In the genomic region with DNA sequence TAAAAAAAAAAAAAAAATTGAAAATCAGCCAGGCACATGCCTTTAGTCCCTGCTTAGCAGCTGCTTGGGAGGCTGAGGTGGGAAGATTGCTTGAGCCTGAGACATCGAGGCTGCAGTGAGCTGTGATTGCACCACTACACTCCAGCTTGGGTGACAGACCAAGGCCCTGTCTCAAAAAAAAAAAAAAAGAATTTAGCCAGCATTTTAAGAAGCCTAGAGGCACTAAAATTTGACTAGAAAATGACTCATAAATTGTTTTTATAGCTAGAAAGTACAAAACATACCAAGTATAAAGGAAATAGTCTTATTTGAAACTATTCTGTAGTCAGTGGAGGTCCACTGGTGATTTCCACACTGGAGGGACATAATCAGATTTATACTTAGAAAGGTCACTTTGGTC, we compare ENCODE assay signal across 1 cellular context.
TF ChIP-seq lines count a peak whose summit lies in the region.

No MANE protein-coding gene starts in this region.

TF ChIP-seq in HepG2, 621 proteins besides CTCF, POLR2A, EP300 and RAD21:
- no peak for TF ChIP-seq ZNF530 (CRISPR knock-in tag; IDR thresholded peaks at IDR 0.05; ENCODE audit: low read depth)
- TF ChIP-seq, protein P1, sequence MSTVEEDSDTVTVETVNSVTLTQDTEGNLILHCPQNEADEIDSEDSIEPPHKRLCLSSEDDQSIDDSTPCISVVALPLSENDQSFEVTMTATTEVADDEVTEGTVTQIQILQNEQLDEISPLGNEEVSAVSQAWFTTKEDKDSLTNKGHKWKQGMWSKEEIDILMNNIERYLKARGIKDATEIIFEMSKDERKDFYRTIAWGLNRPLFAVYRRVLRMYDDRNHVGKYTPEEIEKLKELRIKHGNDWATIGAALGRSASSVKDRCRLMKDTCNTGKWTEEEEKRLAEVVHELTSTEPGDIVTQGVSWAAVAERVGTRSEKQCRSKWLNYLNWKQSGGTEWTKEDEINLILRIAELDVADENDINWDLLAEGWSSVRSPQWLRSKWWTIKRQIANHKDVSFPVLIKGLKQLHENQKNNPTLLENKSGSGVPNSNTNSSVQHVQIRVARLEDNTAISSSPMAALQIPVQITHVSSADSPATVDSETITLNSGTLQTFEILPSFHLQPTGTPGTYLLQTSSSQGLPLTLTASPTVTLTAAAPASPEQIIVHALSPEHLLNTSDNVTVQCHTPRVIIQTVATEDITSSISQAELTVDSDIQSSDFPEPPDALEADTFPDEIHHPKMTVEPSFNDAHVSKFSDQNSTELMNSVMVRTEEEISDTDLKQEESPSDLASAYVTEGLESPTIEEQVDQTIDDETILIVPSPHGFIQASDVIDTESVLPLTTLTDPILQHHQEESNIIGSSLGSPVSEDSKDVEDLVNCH (CRISPR knock-in tag; IDR thresholded peaks at IDR 0.05): no peak
- no peak for TF ChIP-seq MED8 (CRISPR knock-in tag; IDR thresholded peaks at IDR 0.05; ENCODE audit: insufficient replicate concordance)
- TF ChIP-seq, protein P2, sequence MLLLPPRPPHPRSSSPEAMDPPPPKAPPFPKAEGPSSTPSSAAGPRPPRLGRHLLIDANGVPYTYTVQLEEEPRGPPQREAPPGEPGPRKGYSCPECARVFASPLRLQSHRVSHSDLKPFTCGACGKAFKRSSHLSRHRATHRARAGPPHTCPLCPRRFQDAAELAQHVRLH (CRISPR knock-in tag; IDR thresholded peaks at IDR 0.05; ENCODE audit: borderline replicate concordance, low read depth): no peak
- TF ChIP-seq SRSF9 (IDR thresholded peaks at IDR 0.05; ENCODE audit: borderline replicate concordance, insufficient read depth, low read depth, low read length, poor library complexity, severe bottlenecking): no peak
- TF ChIP-seq ZFY (CRISPR knock-in tag; IDR thresholded peaks at IDR 0.05): no peak
- no peak for TF ChIP-seq SP2 (CRISPR knock-in tag; IDR thresholded peaks at IDR 0.05)
- TF ChIP-seq, protein P3, sequence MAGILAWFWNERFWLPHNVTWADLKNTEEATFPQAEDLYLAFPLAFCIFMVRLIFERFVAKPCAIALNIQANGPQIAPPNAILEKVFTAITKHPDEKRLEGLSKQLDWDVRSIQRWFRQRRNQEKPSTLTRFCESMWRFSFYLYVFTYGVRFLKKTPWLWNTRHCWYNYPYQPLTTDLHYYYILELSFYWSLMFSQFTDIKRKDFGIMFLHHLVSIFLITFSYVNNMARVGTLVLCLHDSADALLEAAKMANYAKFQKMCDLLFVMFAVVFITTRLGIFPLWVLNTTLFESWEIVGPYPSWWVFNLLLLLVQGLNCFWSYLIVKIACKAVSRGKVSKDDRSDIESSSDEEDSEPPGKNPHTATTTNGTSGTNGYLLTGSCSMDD (CRISPR knock-in tag; IDR thresholded peaks at IDR 0.05): no peak
- no peak for TF ChIP-seq CHD2 (IDR thresholded peaks at IDR 0.05; ENCODE audit: low read depth, low read length)
- TF ChIP-seq ZNF33A (CRISPR knock-in tag; IDR thresholded peaks at IDR 0.05; ENCODE audit: borderline replicate concordance): no peak
- no peak for TF ChIP-seq PRPF4 (IDR thresholded peaks at IDR 0.05; ENCODE audit: low read depth, low read length, poor library complexity, severe bottlenecking)
